Comparison of ENCODE assay signal across 8 cellular contexts in genomic region chr11:61331636-61332035, GRCh38. TPM values are rescaled to one million over a fixed set of nuclear protein-coding genes. Genes with fewer than 3 reads are reported as not detected.
DNase-seq lines count a peak whose midpoint lies in the region; ATAC-seq, FAIRE-seq and TF ChIP-seq lines count a peak whose summit lies in the region.

No MANE protein-coding gene starts in this region.

- peaks cover 46% of the 10 kb centered on the region for H3K36me3 ChIP-seq in iPS-20b (ENCODE audit: insufficient read depth, low read depth, low read length)
- peaks cover 14% of the 10 kb centered on the region for H3K36me3 ChIP-seq in thoracic aorta

- peaks cover 67% of the 10 kb centered on the region for H3K36me3 Mint-ChIP-seq in activated T-cell treated with anti-CD3 and anti-CD28 coated beads, Interleukin-2, amount 50 U/mL, for 24 hours (ENCODE audit: low read depth)
- peaks cover 28% of the 10 kb centered on the region for H3K36me3 Mint-ChIP-seq in WTC11

- H3K4me3 ChIP-seq in iPS-20b (ENCODE audit: low read length) (peak overlapping the region; percentile 99), thoracic aorta (peak overlapping the region; percentile 94)

- no peak for ATAC-seq in WTC11
- ATAC-seq in thoracic aorta (ENCODE audit: insufficient number of reproducible peaks, low FRiP score, low read depth), result no peak
- ATAC-seq in HG03135 (IDR thresholded peaks at IDR 0.05; ENCODE audit: unreplicated experiment), result no peak

- H3K27me3 ChIP-seq in iPS-20b (ENCODE audit: insufficient read depth, low read length), result no peaks in the 10 kb centered on the region
- H3K27me3 ChIP-seq in thoracic aorta (replicated peaks; ENCODE audit: insufficient read depth), result no peaks in the 10 kb centered on the region

- H3K27ac ChIP-seq in iPS-20b (ENCODE audit: low read length) (no peak overlapping the region), thoracic aorta (no peak overlapping the region)

- TF ChIP-seq CTCF in WTC11 (IDR thresholded peaks at IDR 0.05) (no peak), thoracic aorta (IDR thresholded peaks at IDR 0.05) (no peak)

- H3K4me3 Mint-ChIP-seq in activated T-cell treated with anti-CD3 and anti-CD28 coated beads, Interleukin-2, amount 50 U/mL, for 24 hours, result peak overlapping the region; percentile 91
- peak overlapping the region; percentile 98 for H3K4me3 Mint-ChIP-seq in WTC11

- no peak for DNase-seq in activated T-cell treated with anti-CD3 and anti-CD28 coated beads, Interleukin-2, amount 50 U/mL, for 24 hours
- no peak for DNase-seq in activated T-cell treated with anti-CD3 and anti-CD28 coated beads, Interleukin-2, amount 50 U/mL, for 1 hour
- DNase-seq in WTC11 (ENCODE audit: low spot score) (no peak), thoracic aorta (ENCODE audit: low spot score) (no peak), HTR-8/SVneo (ENCODE audit: insufficient read length, low spot score) (no peak), NCI-H1092 (lab: John Stamatoyannopoulos, UW) (no peak)

- peaks cover 13% of the 10 kb centered on the region for H3K4me1 ChIP-seq in iPS-20b (ENCODE audit: insufficient read depth, low read length)
- peaks cover 11 to 37% of the 10 kb centered on the region in 2 donors for H3K4me1 ChIP-seq in thoracic aorta (ENCODE audit: control insufficient read depth in 1 of 2, low read depth in 2 of 2)

- no peak for FAIRE-seq in HTR-8/SVneo (lab: Jason Lieb, UNC)

- peak overlapping the region; percentile 98 for H3K27ac Mint-ChIP-seq in activated T-cell treated with anti-CD3 and anti-CD28 coated beads, Interleukin-2, amount 50 U/mL, for 24 hours
- H3K27ac Mint-ChIP-seq in WTC11, result peak overlapping the region; percentile 43

- CTCF ChIA-PET in WTC11 (lab: Charles Lee), result interaction anchor here (1.3 kb wide), 1 partner anchor 53 kb away, joined by 3 read pairs; no protein-coding TSS in a partner anchor

- H3K9ac ChIP-seq in iPS-20b (ENCODE audit: low read depth, low read length), result peak overlapping the region; percentile 98

- no peaks in the 10 kb centered on the region for H3K27me3 Mint-ChIP-seq in activated T-cell treated with anti-CD3 and anti-CD28 coated beads, Interleukin-2, amount 50 U/mL, for 24 hours
- H3K27me3 Mint-ChIP-seq in WTC11 (ENCODE audit: low read depth), result no peaks in the 10 kb centered on the region

- no peaks in the 10 kb centered on the region for H3K9me3 Mint-ChIP-seq in activated T-cell treated with anti-CD3 and anti-CD28 coated beads, Interleukin-2, amount 50 U/mL, for 24 hours
- H3K9me3 Mint-ChIP-seq in WTC11, result no peaks in the 10 kb centered on the region

- POLR2A ChIA-PET in WTC11 (lab: Charles Lee), result no interaction called here

- peaks cover 72% of the 10 kb centered on the region for H3K4me1 Mint-ChIP-seq in activated T-cell treated with anti-CD3 and anti-CD28 coated beads, Interleukin-2, amount 50 U/mL, for 24 hours (ENCODE audit: low read depth)
- peaks cover 43% of the 10 kb centered on the region for H3K4me1 Mint-ChIP-seq in WTC11

- H3K9me3 ChIP-seq in iPS-20b (ENCODE audit: insufficient read depth, low read depth, low read length), result no peaks in the 10 kb centered on the region
- no peaks in the 10 kb centered on the region for H3K9me3 ChIP-seq in thoracic aorta

TF ChIP-seq in WTC11, 78 proteins besides CTCF, POLR2A, EP300 and RAD21:
- TF ChIP-seq ATF3 (CRISPR knock-in tag; conservative IDR thresholded peaks at IDR 0.05), result no peak
- TF ChIP-seq E2F5 (CRISPR knock-in tag; IDR thresholded peaks at IDR 0.05), result no peak
- TF ChIP-seq NFYB (CRISPR knock-in tag; conservative IDR thresholded peaks at IDR 0.05; ENCODE audit: low read depth), result no peak
- TF ChIP-seq JAZF1 (CRISPR knock-in tag; IDR thresholded peaks at IDR 0.05), result no peak
- no peak for TF ChIP-seq ZNF121 (CRISPR knock-in tag; IDR thresholded peaks at IDR 0.05)
- no peak for TF ChIP-seq ZNF423 (CRISPR knock-in tag; IDR thresholded peaks at IDR 0.05)
- TF ChIP-seq PRDM15 (CRISPR knock-in tag; IDR thresholded peaks at IDR 0.05), result no peak
- TF ChIP-seq, protein P1, sequence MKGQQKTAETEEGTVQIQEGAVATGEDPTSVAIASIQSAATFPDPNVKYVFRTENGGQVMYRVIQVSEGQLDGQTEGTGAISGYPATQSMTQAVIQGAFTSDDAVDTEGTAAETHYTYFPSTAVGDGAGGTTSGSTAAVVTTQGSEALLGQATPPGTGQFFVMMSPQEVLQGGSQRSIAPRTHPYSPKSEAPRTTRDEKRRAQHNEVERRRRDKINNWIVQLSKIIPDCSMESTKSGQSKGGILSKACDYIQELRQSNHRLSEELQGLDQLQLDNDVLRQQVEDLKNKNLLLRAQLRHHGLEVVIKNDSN (CRISPR knock-in tag; IDR thresholded peaks at IDR 0.05), result no peak
- TF ChIP-seq, protein P2, sequence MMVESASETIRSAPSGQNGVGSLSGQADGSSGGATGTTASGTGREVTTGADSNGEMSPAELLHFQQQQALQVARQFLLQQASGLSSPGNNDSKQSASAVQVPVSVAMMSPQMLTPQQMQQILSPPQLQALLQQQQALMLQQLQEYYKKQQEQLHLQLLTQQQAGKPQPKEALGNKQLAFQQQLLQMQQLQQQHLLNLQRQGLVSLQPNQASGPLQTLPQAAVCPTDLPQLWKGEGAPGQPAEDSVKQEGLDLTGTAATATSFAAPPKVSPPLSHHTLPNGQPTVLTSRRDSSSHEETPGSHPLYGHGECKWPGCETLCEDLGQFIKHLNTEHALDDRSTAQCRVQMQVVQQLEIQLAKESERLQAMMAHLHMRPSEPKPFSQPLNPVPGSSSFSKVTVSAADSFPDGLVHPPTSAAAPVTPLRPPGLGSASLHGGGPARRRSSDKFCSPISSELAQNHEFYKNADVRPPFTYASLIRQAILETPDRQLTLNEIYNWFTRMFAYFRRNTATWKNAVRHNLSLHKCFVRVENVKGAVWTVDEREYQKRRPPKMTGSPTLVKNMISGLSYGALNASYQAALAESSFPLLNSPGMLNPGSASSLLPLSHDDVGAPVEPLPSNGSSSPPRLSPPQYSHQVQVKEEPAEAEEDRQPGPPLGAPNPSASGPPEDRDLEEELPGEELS (CRISPR knock-in tag; IDR thresholded peaks at IDR 0.05), result no peak
- no peak for TF ChIP-seq IRF2 (CRISPR knock-in tag; IDR thresholded peaks at IDR 0.05; ENCODE audit: borderline replicate concordance, low read depth)
- TF ChIP-seq TP53 (CRISPR knock-in tag; IDR thresholded peaks at IDR 0.05), result no peak
- no peak for TF ChIP-seq E2F4 (CRISPR knock-in tag; IDR thresholded peaks at IDR 0.05; ENCODE audit: borderline replicate concordance, low read depth)

RNA-seq across cellular contexts. Expression of gene DDB1, which starts 1.3 kb away (rescaled TPM):
- total RNA-seq in WTC11 (2021) (270 to 316 TPM (median 295 TPM) in 3 replicates), thoracic aorta (100 to 1,000 TPM; 122 to 144 TPM)

RNA-seq across cellular contexts. Expression of gene TKFC, which starts 1.4 kb away (rescaled TPM):
- total RNA-seq in WTC11 (2021), result 86.8 to 96.5 TPM (median 87.8 TPM) in 3 replicates
- 10 to 100 TPM; 22.5 to 29.2 TPM for total RNA-seq in thoracic aorta

RNA-seq across cellular contexts. Expression of gene CYB561A3, which starts 30.0 kb away (rescaled TPM):
- total RNA-seq in WTC11 (2021), result 34.3 to 38.8 TPM (median 35.0 TPM) in 3 replicates
- 10 to 100 TPM; 37.1 to 80.8 TPM for total RNA-seq in thoracic aorta

RNA-seq across cellular contexts. Expression of gene TMEM138, which starts 30.5 kb away (rescaled TPM):
- total RNA-seq in WTC11 (2021) (34.0 to 39.0 TPM (median 38.8 TPM) in 3 replicates), thoracic aorta (10 to 100 TPM; 49.7 to 63.5 TPM)

RNA-seq across cellular contexts. Expression of gene VWCE, which starts 36.5 kb away (rescaled TPM):
- total RNA-seq in WTC11 (2021), result 13.8 to 21.9 TPM (median 17.4 TPM) in 3 replicates
- total RNA-seq in thoracic aorta, result 1 to 10 TPM; 1.5 to 2.3 TPM
